14 cellular contexts compared by ENCODE assay signal in the genomic region with DNA sequence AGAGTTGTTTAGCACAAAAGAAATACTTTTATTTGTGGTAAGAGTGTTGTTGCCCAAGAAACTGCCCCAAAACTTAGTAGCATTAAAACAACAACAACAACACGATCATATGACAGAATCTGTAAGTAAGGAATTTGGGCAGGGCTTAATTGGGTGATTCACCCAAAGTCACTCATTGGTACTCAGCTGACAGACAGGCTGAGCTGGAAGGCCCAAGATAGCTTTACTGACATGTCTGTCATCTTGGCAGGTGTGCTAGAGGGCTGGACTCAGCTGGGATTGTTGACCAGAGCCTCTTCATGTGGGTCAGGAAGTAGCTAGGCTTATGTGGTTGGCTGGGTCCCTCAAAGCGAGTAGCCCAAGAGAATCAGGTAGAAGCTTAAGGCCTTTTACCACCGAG. TPM values are rescaled to one million over a fixed set of nuclear protein-coding genes. Genes with fewer than 3 reads are reported as not detected.
A peak's percentile ranks its signal among the peaks of the same experiment; 100 is the strongest.
DNase-seq lines count a peak whose midpoint lies in the region; TF ChIP-seq lines count a peak whose summit lies in the region.
"Had no signal": no experiment of that assay in that cellular context is flagged by ENCODE, and none has a peak within 500 bp of the region (broad histone marks: within the 10 kb centered on the region; RNA-seq: fewer than 3 reads in every experiment).

No MANE protein-coding gene starts in this region.

- H3K23ac ChIP-seq in trophoblast cell (ENCODE audit: low read length) (no peak overlapping the region), H9 (ENCODE audit: insufficient read length, low read depth, low read length) (no peak overlapping the region)

- H3K4me2 ChIP-seq in trophoblast cell (ENCODE audit: low read length) (no peak overlapping the region), H9 (ENCODE audit: insufficient read depth, insufficient read length, low read length) (no peak overlapping the region)
- H3K4me2 ChIP-seq: KMS-11 had no signal

- H2BK5ac ChIP-seq in trophoblast cell (ENCODE audit: low read depth, low read length, poor library complexity) (no peak overlapping the region), H9 (ENCODE audit: insufficient read length, low read length) (no peak overlapping the region)

- no peak overlapping the region for H4K12ac ChIP-seq in trophoblast cell (ENCODE audit: low read depth, low read length)

- no peak overlapping the region for H4K5ac ChIP-seq in H9 (ENCODE audit: insufficient read length, low read depth, low read length)

- H3K56ac ChIP-seq in H9 (ENCODE audit: insufficient read length, low read depth, low read length): no peak overlapping the region

- no peak overlapping the region for H2BK15ac ChIP-seq in H9 (ENCODE audit: low read depth, low read length)

- peaks cover 39 to 64% (median 57%) of the 10 kb centered on the region in 3 experiments for H3K36me3 Mint-ChIP-seq in H9 (ENCODE audit: insufficient read depth in 1 of 3, low read depth in 3 of 3)
- peaks cover 34% of the 10 kb centered on the region for H3K36me3 Mint-ChIP-seq in activated CD4-positive, alpha-beta T cell treated with anti-CD3 and anti-CD28 coated beads, Interleukin-2, amount 10 ng/mL, durations not matched to agents 24 days and 14 days (ENCODE audit: low read depth)

- H3K9me3 Mint-ChIP-seq in H9: peaks cover 13 to 17% of the 10 kb centered on the region in 2 experiments; a peak in 3 of 5 replicates
- no peaks in the 10 kb centered on the region for H3K9me3 Mint-ChIP-seq in activated CD4-positive, alpha-beta T cell treated with anti-CD3 and anti-CD28 coated beads, Interleukin-2, amount 10 ng/mL, durations not matched to agents 24 days and 14 days

- H2BK120ac ChIP-seq in trophoblast cell (ENCODE audit: insufficient read depth, low read length, poor library complexity) (no peak overlapping the region), H9 (ENCODE audit: low read depth, low read length, poor library complexity, severe bottlenecking) (no peak overlapping the region)

- no peak overlapping the region for H3K18ac ChIP-seq in trophoblast cell (ENCODE audit: low read length)
- H3K18ac ChIP-seq in H9 (ENCODE audit: insufficient read length, low read depth, low read length): no peak overlapping the region

- peaks cover 6 to 14% of the 10 kb centered on the region in 2 experiments for H3K36me3 ChIP-seq in trophoblast cell (ENCODE audit: control insufficient read depth in 1 of 2, insufficient read depth in 2 of 2, low read length in 2 of 2)

- no peak overlapping the region for H3K4ac ChIP-seq in trophoblast cell (ENCODE audit: low read depth, low read length)
- H3K4ac ChIP-seq in H9 (ENCODE audit: low read depth, low read length): no peak overlapping the region

- H3K27me3 Mint-ChIP-seq in H9 (ENCODE audit: low read depth): no peaks in the 10 kb centered on the region
- no peaks in the 10 kb centered on the region for H3K27me3 Mint-ChIP-seq in activated CD4-positive, alpha-beta T cell treated with anti-CD3 and anti-CD28 coated beads, Interleukin-2, amount 10 ng/mL, durations not matched to agents 24 days and 14 days
- H3K27me3 Mint-ChIP-seq: brain had no signal

- H3K14ac ChIP-seq in trophoblast cell (ENCODE audit: low read length) (no peak overlapping the region), H9 (ENCODE audit: insufficient read depth, low read length) (no peak overlapping the region)

- no peaks in the 10 kb centered on the region for H4K20me1 ChIP-seq in H9 (ENCODE audit: control insufficient read depth, insufficient read depth, insufficient read length)

- H3K4me1 Mint-ChIP-seq in H9: peaks cover 6 to 10% of the 10 kb centered on the region in 2 experiments
- peaks cover 4% of the 10 kb centered on the region for H3K4me1 Mint-ChIP-seq in activated CD4-positive, alpha-beta T cell treated with anti-CD3 and anti-CD28 coated beads, Interleukin-2, amount 10 ng/mL, durations not matched to agents 24 days and 14 days

- H2AK5ac ChIP-seq in trophoblast cell (ENCODE audit: low read length) (no peak overlapping the region), H9 (ENCODE audit: insufficient read length, low read length) (no peak overlapping the region)

- H3K27me3 ChIP-seq in trophoblast cell (ENCODE audit: insufficient read depth, low read length) (no peaks in the 10 kb centered on the region), H9 (ENCODE audit: insufficient read depth, low read length) (no peaks in the 10 kb centered on the region)
- H3K27me3 ChIP-seq: suprapubic skin had no signal

- peaks cover 0 to 5% of the 10 kb centered on the region in 2 experiments for H3K4me1 ChIP-seq in trophoblast cell (ENCODE audit: control insufficient read depth in 1 of 2, insufficient read depth in 2 of 2, low read length in 2 of 2)
- H3K4me1 ChIP-seq in H9 (ENCODE audit: insufficient read depth, low read length): no peaks in the 10 kb centered on the region

- H3K4me3 Mint-ChIP-seq in H9: no peak overlapping the region
- H3K4me3 Mint-ChIP-seq in activated CD4-positive, alpha-beta T cell treated with anti-CD3 and anti-CD28 coated beads, Interleukin-2, amount 10 ng/mL, durations not matched to agents 24 days and 14 days: no peak overlapping the region
- H3K4me3 Mint-ChIP-seq: activated T-cell treated with anti-CD3 and anti-CD28 coated beads, Interleukin-2, amount 50 U/mL, for 72 hours; brain had no signal

- H3K23me2 ChIP-seq in H9 (ENCODE audit: insufficient read length, low read depth, low read length, poor library complexity, severe bottlenecking): no peaks in the 10 kb centered on the region

- H3K9me3 ChIP-seq in trophoblast cell (ENCODE audit: insufficient read depth, low read depth, low read length) (peaks cover 3% of the 10 kb centered on the region), H9 (ENCODE audit: control insufficient read depth, low read depth, low read length) (no peaks in the 10 kb centered on the region)
- H3K9me3 ChIP-seq: suprapubic skin had no signal

- peak; percentile 47 for DNase-seq in HCEC 1CT
- peak; percentile 70 for DNase-seq in RKO (ENCODE audit: low spot score)
- DNase-seq in erythroblast (lab: John Stamatoyannopoulos, UW): peak; percentile 16 to 33
- DNase-seq in trophoblast cell: peak; percentile 55 to 62
- DNase-seq in H9: no peak
- DNase-seq in activated CD4-positive, alpha-beta T cell treated with anti-CD3 and anti-CD28 coated beads, Interleukin-2, amount 10 ng/mL, durations not matched to agents 24 days and 14 days: no peak
- no peak for DNase-seq in lower leg skin (ENCODE audit: low spot score in 2 of 2)
- DNase-seq: activated T-cell treated with anti-CD3 and anti-CD28 coated beads, Interleukin-2, amount 50 U/mL, for 72 hours; left cardiac atrium; NCI-H2029 had no signal

- H3K4me3 ChIP-seq in trophoblast cell (ENCODE audit: low read depth, low read length) (no peak overlapping the region), lower leg skin (ENCODE audit: low read depth, poor library complexity, severe bottlenecking) (no peak overlapping the region)
- H3K4me3 ChIP-seq: skin epidermis, suprapubic skin had no signal

- no peak for TF ChIP-seq POLR2A in erythroblast (IDR thresholded peaks at IDR 0.05; ENCODE audit: low read length)
- no peak for TF ChIP-seq POLR2A in lower leg skin (IDR thresholded peaks at IDR 0.05)

- no peak overlapping the region for H2AFZ ChIP-seq in trophoblast cell (ENCODE audit: insufficient read depth, low read length, poor library complexity)
- no peak overlapping the region for H2AFZ ChIP-seq in H9 (ENCODE audit: low read length)

- no CpG with 5 or more reads among the region's 3 CpGs for WGBS in trophoblast cell (ENCODE audit: extremely low coverage, insufficient coverage, insufficient read length)
- whole genome bisulfite sequencing in H9 (ENCODE audit: extremely low coverage, insufficient read length, low lambda C conversion rate): no CpG with 5 or more reads among the region's 3 CpGs
- 81 to 96% methylated on average over 3 of the region's 3 CpGs for WGBS in lower leg skin, 2 donors

- no peak overlapping the region for H4K91ac ChIP-seq in trophoblast cell (ENCODE audit: low read depth, low read length)
- H4K91ac ChIP-seq in H9 (ENCODE audit: insufficient read length, low read depth, low read length): no peak overlapping the region

- no peak for TF ChIP-seq CTCF in H9 (conservative IDR thresholded peaks at IDR 0.05)
- no peak for TF ChIP-seq CTCF in lower leg skin (IDR thresholded peaks at IDR 0.05)

- no peak overlapping the region for H3K27ac ChIP-seq in trophoblast cell (ENCODE audit: low read depth, low read length)
- H3K27ac ChIP-seq in H9 (ENCODE audit: insufficient read length, low read depth, low read length): no peak overlapping the region
- H3K27ac ChIP-seq: KMS-11, skin epidermis, suprapubic skin had no signal

- H3K27ac Mint-ChIP-seq in H9: no peak overlapping the region
- no peak overlapping the region for H3K27ac Mint-ChIP-seq in activated CD4-positive, alpha-beta T cell treated with anti-CD3 and anti-CD28 coated beads, Interleukin-2, amount 10 ng/mL, durations not matched to agents 24 days and 14 days
- H3K27ac Mint-ChIP-seq: activated T-cell treated with anti-CD3 and anti-CD28 coated beads, Interleukin-2, amount 50 U/mL, for 72 hours had no signal

- H3K79me1 ChIP-seq in trophoblast cell (ENCODE audit: low read length) (no peaks in the 10 kb centered on the region), H9 (ENCODE audit: insufficient read depth, low read depth, low read length, poor library complexity, severe bottlenecking) (no peaks in the 10 kb centered on the region)

- no peak overlapping the region for H3K9ac ChIP-seq in trophoblast cell (ENCODE audit: low read length)
- no peak overlapping the region for H3K9ac ChIP-seq in H9 (ENCODE audit: extremely low read depth, insufficient read length, low read length)
- H3K9ac ChIP-seq: KMS-11 had no signal

- no peak overlapping the region for H2BK20ac ChIP-seq in H9 (ENCODE audit: low read depth, low read length, poor library complexity, severe bottlenecking)

- H3K79me2 ChIP-seq in trophoblast cell (ENCODE audit: control insufficient read depth, insufficient read depth, low read length, poor library complexity) (no peaks in the 10 kb centered on the region), H9 (ENCODE audit: insufficient read depth, low read length) (no peaks in the 10 kb centered on the region)

- no peak overlapping the region for H2BK12ac ChIP-seq in trophoblast cell (ENCODE audit: low read length)
- no peak overlapping the region for H2BK12ac ChIP-seq in H9 (ENCODE audit: insufficient read length, low read depth, low read length)

- H3T11ph ChIP-seq in H9 (ENCODE audit: low read length): no peak overlapping the region

- H4K8ac ChIP-seq in trophoblast cell (ENCODE audit: low read depth, low read length) (no peak overlapping the region), H9 (replicated peaks; ENCODE audit: insufficient read length, low read depth, low read length) (no peak overlapping the region)

- intact Hi-C loops in activated CD4-positive, alpha-beta T cell treated with anti-CD3 and anti-CD28 coated beads, Interleukin-2, amount 10 ng/mL, durations not matched to agents 24 days and 14 days (cut with micrococcal nuclease): no loop called here
- intact Hi-C loops in lower leg skin (cut with DNase I; ENCODE audit: low total_unique reads): no loop called here

RNA-seq across cellular contexts. Expression of a gene that starts 52.3 kb away (rescaled TPM):
- polyA plus RNA-seq in trophoblast cell (2013): 12.6 and 12.8 TPM in 2 replicates
- total RNA-seq in H9 (2021) (24.9 and 28.5 TPM in 2 replicates), lower leg skin (10 to 100 TPM; 19.2 to 52.1 (median 24.6) TPM)
- total RNA-seq in activated CD4-positive, alpha-beta T cell treated with anti-CD3 and anti-CD28 coated beads, Interleukin-2, amount 10 ng/mL, durations not matched to agents 24 days and 14 days: 13.6 and 16.7 TPM in 2 replicates

Comparison
In these comparisons a context has a peak if more than half of its experiments do, and no peak if none do; other contexts are left out.
1. DNase-seq: peak in HCEC 1CT (single experiment), RKO (single experiment), erythroblast (2 of 2) and trophoblast cell (2 of 2); none in H9 (single experiment), activated CD4-positive, alpha-beta T cell treated with anti-CD3 and anti-CD28 coated beads, Interleukin-2, amount 10 ng/mL, durations not matched to agents 24 days and 14 days (single experiment) and lower leg skin (0 of 2).